Comparison of ENCODE assay signal across 1 cellular context in the genomic region with DNA sequence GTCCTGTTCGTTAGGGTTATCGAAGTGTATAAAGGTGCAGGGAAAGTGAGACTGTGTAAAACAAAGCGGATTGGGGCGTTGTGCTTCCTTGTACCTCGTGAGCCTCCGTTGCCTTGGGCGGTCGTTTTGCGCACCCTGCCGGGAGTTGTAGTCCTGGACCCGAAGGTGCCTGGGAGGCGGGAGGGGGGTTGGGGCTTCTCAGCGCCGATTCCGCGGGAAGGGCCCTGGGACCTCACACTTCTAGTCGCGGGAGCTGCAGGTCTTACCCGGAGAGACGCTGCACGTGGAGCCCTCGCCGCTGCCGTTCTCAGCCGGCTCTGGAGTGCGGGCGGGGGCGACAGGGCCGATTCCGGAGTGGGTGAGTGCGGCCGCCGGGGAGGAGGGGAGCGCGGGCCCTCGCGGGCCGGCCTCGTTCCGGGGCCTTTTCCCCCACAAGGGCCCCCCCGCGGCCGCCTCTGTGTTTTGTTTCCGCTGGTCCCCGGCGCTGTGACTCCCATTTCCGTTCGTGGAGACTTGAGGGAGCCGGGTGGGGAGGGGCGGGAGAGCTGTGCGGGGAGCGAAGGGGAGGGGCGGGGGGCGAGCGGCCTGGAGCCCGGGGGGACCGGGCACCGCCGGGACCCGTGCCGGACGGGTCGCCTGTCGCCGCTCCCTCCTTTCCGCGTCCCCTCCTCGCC.
TF ChIP-seq lines count a peak whose summit lies in the region.

No MANE protein-coding gene starts in this region.

TF ChIP-seq in K562, 482 proteins besides CTCF, POLR2A, EP300 and RAD21 (continued from another document and continues in another):
- TF ChIP-seq TOE1 (IDR thresholded peaks at IDR 0.05; ENCODE audit: borderline replicate concordance) (peak; percentile 93), TOE1 (CRISPR knock-in tag; IDR thresholded peaks at IDR 0.05; ENCODE audit: borderline replicate concordance, low read depth) (no peak), SIN3B (IDR thresholded peaks at IDR 0.05; ENCODE audit: low read depth) (peak; percentile 1; the same call in 1 of the 2 replicates), ETV6 (IDR thresholded peaks at IDR 0.05; ENCODE audit: borderline replicate concordance in 1 of 2, low read depth in 2 of 2, low read length in 1 of 2) (no peak), ETV6 (CRISPR knock-in tag; IDR thresholded peaks at IDR 0.05; ENCODE audit: borderline replicate concordance) (no peak), EWSR1 (IDR thresholded peaks at IDR 0.05; ENCODE audit: borderline replicate concordance, low read depth, partially characterized antibody) (no peak), POLR2B (IDR thresholded peaks at IDR 0.05; ENCODE audit: low read depth, partially characterized antibody) (peak; percentile 45), MAFG (tag; conservative IDR thresholded peaks at IDR 0.05) (no peak), NR2F6 (CRISPR knock-in tag; IDR thresholded peaks at IDR 0.05) (no peak), NRF1 (conservative IDR thresholded peaks at IDR 0.05 in 1 of 2, IDR thresholded peaks at IDR 0.05 in 1 of 2) (no peak), ERF (CRISPR knock-in tag; IDR thresholded peaks at IDR 0.05) (peak; percentile 44; the same call in 1 of the 2 replicates), ZNF384 (IDR thresholded peaks at IDR 0.05; ENCODE audit: low read depth, low read length) (no peak), NR4A1 (CRISPR knock-in tag; IDR thresholded peaks at IDR 0.05) (no peak), NR4A1 (tag; IDR thresholded peaks at IDR 0.05) (peak; percentile 66; the same call in 1 of the 2 replicates), RB1 (IDR thresholded peaks at IDR 0.05; ENCODE audit: low read depth) (peak; percentile 61; the same call in 1 of the 2 replicates), KLF13 (tag; IDR thresholded peaks at IDR 0.05; ENCODE audit: borderline replicate concordance, low read depth) (peak; percentile 76), RAD51 (IDR thresholded peaks at IDR 0.05; ENCODE audit: borderline replicate concordance, low read depth) (no peak), SP1 (CRISPR knock-in tag; IDR thresholded peaks at IDR 0.05) (peak; percentile 22; the same call in 1 of the 2 replicates), GTF2A2 (tag; IDR thresholded peaks at IDR 0.05) (0 out of 2 replicates have a peak, but pooled peaks have one; percentile 12), ARNT (IDR thresholded peaks at IDR 0.05) (peak in 1 of 2 experiments; percentile 79; a peak in 2 of 4 replicates), L3MBTL2 (IDR thresholded peaks at IDR 0.05) (peak; percentile 81), ZNF644 (tag; IDR thresholded peaks at IDR 0.05; ENCODE audit: low read depth) (0 out of 2 replicates have a peak, but pooled peaks have one; percentile 7), TAF7 (tag; IDR thresholded peaks at IDR 0.05) (peak; percentile 41; the same call in 1 of the 2 replicates), TRIM28 (IDR thresholded peaks at IDR 0.05) (0 out of 2 replicates have a peak, but pooled peaks have one; percentile 40), JUN (IDR thresholded peaks at IDR 0.05; ENCODE audit: borderline replicate concordance, low read depth, low read length) (no peak), JUN (CRISPR knock-in tag; IDR thresholded peaks at IDR 0.05; ENCODE audit: borderline replicate concordance) (no peak), MTF1 (CRISPR knock-in tag; IDR thresholded peaks at IDR 0.05; ENCODE audit: borderline replicate concordance) (no peak), TAF1 (IDR thresholded peaks at IDR 0.05; ENCODE audit: control insufficient read depth, extremely low read depth, insufficient read depth, low read length, severe bottlenecking) (peak; percentile 70), ZNF77 (CRISPR knock-in tag; IDR thresholded peaks at IDR 0.05) (no peak), ELF2 (CRISPR knock-in tag; IDR thresholded peaks at IDR 0.05) (no peak), ZKSCAN8 (CRISPR knock-in tag; IDR thresholded peaks at IDR 0.05) (no peak), CHD1 (IDR thresholded peaks at IDR 0.05; ENCODE audit: low read length) (peak; percentile 64), STAT5A (IDR thresholded peaks at IDR 0.05; ENCODE audit: borderline replicate concordance, low read length) (no peak), JUNB (CRISPR knock-in tag; conservative IDR thresholded peaks at IDR 0.05) (no peak), ZNF232 (CRISPR knock-in tag; IDR thresholded peaks at IDR 0.05) (no peak), IFI16 (CRISPR knock-in tag; IDR thresholded peaks at IDR 0.05) (no peak), MED1 (CRISPR knock-in tag; IDR thresholded peaks at IDR 0.05; ENCODE audit: borderline replicate concordance) (no peak), ATF7 (IDR thresholded peaks at IDR 0.05) (peak; percentile 65; the same call in 1 of the 2 replicates), SMAD3 (CRISPR knock-in tag; conservative IDR thresholded peaks at IDR 0.05) (0 out of 2 replicates have a peak, but pooled peaks have one; percentile 28), RHOXF2B (CRISPR knock-in tag; conservative IDR thresholded peaks at IDR 0.05) (no peak), ESRRA (IDR thresholded peaks at IDR 0.05; ENCODE audit: borderline replicate concordance, low read depth) (no peak), PTBP1 (IDR thresholded peaks at IDR 0.05; ENCODE audit: low read depth, low read length) (0 out of 2 replicates have a peak, but pooled peaks have one; percentile 50), ZNF354B (CRISPR knock-in tag; IDR thresholded peaks at IDR 0.05) (no peak), GATAD2A (IDR thresholded peaks at IDR 0.05) (no peak), MCM7 (IDR thresholded peaks at IDR 0.05) (no peak), FOXK2 (conservative IDR thresholded peaks at IDR 0.05 in 1 of 2, IDR thresholded peaks at IDR 0.05 in 1 of 2; ENCODE audit: low read depth in 2 of 2) (peak in 1 of 2 experiments; percentile 59; a peak in 2 of 4 replicates)
- TF ChIP-seq, protein P1, sequence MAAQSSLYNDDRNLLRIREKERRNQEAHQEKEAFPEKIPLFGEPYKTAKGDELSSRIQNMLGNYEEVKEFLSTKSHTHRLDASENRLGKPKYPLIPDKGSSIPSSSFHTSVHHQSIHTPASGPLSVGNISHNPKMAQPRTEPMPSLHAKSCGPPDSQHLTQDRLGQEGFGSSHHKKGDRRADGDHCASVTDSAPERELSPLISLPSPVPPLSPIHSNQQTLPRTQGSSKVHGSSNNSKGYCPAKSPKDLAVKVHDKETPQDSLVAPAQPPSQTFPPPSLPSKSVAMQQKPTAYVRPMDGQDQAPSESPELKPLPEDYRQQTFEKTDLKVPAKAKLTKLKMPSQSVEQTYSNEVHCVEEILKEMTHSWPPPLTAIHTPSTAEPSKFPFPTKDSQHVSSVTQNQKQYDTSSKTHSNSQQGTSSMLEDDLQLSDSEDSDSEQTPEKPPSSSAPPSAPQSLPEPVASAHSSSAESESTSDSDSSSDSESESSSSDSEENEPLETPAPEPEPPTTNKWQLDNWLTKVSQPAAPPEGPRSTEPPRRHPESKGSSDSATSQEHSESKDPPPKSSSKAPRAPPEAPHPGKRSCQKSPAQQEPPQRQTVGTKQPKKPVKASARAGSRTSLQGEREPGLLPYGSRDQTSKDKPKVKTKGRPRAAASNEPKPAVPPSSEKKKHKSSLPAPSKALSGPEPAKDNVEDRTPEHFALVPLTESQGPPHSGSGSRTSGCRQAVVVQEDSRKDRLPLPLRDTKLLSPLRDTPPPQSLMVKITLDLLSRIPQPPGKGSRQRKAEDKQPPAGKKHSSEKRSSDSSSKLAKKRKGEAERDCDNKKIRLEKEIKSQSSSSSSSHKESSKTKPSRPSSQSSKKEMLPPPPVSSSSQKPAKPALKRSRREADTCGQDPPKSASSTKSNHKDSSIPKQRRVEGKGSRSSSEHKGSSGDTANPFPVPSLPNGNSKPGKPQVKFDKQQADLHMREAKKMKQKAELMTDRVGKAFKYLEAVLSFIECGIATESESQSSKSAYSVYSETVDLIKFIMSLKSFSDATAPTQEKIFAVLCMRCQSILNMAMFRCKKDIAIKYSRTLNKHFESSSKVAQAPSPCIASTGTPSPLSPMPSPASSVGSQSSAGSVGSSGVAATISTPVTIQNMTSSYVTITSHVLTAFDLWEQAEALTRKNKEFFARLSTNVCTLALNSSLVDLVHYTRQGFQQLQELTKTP (IDR thresholded peaks at IDR 0.05; ENCODE audit: low read depth in 1 of 2, partially characterized antibody in 2 of 2), result peak in 1 of 2 experiments; percentile 92
- TF ChIP-seq, protein P2, sequence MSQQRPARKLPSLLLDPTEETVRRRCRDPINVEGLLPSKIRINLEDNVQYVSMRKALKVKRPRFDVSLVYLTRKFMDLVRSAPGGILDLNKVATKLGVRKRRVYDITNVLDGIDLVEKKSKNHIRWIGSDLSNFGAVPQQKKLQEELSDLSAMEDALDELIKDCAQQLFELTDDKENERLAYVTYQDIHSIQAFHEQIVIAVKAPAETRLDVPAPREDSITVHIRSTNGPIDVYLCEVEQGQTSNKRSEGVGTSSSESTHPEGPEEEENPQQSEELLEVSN (IDR thresholded peaks at IDR 0.05; ENCODE audit: borderline replicate concordance in 1 of 2, extremely low read depth in 1 of 2, insufficient read depth in 1 of 2, insufficient read length in 1 of 2, low read depth in 1 of 2, low read length in 1 of 2, poor library complexity in 1 of 2, severe bottlenecking in 1 of 2), result peak; percentile 71 to 72
- TF ChIP-seq, protein P3, sequence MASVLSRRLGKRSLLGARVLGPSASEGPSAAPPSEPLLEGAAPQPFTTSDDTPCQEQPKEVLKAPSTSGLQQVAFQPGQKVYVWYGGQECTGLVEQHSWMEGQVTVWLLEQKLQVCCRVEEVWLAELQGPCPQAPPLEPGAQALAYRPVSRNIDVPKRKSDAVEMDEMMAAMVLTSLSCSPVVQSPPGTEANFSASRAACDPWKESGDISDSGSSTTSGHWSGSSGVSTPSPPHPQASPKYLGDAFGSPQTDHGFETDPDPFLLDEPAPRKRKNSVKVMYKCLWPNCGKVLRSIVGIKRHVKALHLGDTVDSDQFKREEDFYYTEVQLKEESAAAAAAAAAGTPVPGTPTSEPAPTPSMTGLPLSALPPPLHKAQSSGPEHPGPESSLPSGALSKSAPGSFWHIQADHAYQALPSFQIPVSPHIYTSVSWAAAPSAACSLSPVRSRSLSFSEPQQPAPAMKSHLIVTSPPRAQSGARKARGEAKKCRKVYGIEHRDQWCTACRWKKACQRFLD (CRISPR knock-in tag; IDR thresholded peaks at IDR 0.05), result peak; percentile 67; the same call in 1 of the 2 replicates
- TF ChIP-seq, protein P4, sequence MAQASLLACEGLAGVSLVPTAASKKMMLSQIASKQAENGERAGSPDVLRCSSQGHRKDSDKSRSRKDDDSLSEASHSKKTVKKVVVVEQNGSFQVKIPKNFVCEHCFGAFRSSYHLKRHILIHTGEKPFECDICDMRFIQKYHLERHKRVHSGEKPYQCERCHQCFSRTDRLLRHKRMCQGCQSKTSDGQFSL (CRISPR knock-in tag; IDR thresholded peaks at IDR 0.05), result no peak
- TF ChIP-seq, protein P4 (tag; IDR thresholded peaks at IDR 0.05), result peak in 1 of 2 experiments; percentile 90; a peak in 2 of 4 replicates
- TF ChIP-seq, protein P5, sequence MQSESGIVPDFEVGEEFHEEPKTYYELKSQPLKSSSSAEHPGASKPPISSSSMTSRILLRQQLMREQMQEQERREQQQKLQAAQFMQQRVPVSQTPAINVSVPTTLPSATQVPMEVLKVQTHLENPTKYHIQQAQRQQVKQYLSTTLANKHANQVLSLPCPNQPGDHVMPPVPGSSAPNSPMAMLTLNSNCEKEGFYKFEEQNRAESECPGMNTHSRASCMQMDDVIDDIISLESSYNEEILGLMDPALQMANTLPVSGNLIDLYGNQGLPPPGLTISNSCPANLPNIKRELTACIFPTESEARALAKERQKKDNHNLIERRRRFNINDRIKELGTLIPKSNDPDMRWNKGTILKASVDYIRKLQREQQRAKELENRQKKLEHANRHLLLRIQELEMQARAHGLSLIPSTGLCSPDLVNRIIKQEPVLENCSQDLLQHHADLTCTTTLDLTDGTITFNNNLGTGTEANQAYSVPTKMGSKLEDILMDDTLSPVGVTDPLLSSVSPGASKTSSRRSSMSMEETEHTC (IDR thresholded peaks at IDR 0.05), result no peak; the same call in 1 of the 2 replicates
- TF ChIP-seq, protein P6, sequence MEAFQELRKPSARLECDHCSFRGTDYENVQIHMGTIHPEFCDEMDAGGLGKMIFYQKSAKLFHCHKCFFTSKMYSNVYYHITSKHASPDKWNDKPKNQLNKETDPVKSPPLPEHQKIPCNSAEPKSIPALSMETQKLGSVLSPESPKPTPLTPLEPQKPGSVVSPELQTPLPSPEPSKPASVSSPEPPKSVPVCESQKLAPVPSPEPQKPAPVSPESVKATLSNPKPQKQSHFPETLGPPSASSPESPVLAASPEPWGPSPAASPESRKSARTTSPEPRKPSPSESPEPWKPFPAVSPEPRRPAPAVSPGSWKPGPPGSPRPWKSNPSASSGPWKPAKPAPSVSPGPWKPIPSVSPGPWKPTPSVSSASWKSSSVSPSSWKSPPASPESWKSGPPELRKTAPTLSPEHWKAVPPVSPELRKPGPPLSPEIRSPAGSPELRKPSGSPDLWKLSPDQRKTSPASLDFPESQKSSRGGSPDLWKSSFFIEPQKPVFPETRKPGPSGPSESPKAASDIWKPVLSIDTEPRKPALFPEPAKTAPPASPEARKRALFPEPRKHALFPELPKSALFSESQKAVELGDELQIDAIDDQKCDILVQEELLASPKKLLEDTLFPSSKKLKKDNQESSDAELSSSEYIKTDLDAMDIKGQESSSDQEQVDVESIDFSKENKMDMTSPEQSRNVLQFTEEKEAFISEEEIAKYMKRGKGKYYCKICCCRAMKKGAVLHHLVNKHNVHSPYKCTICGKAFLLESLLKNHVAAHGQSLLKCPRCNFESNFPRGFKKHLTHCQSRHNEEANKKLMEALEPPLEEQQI (IDR thresholded peaks at IDR 0.05), result peak; percentile 71
- TF ChIP-seq, protein P7, sequence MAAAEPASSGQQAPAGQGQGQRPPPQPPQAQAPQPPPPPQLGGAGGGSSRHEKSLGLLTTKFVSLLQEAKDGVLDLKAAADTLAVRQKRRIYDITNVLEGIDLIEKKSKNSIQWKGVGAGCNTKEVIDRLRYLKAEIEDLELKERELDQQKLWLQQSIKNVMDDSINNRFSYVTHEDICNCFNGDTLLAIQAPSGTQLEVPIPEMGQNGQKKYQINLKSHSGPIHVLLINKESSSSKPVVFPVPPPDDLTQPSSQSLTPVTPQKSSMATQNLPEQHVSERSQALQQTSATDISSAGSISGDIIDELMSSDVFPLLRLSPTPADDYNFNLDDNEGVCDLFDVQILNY (CRISPR knock-in tag; IDR thresholded peaks at IDR 0.05), result no peak
- TF ChIP-seq, protein P8, sequence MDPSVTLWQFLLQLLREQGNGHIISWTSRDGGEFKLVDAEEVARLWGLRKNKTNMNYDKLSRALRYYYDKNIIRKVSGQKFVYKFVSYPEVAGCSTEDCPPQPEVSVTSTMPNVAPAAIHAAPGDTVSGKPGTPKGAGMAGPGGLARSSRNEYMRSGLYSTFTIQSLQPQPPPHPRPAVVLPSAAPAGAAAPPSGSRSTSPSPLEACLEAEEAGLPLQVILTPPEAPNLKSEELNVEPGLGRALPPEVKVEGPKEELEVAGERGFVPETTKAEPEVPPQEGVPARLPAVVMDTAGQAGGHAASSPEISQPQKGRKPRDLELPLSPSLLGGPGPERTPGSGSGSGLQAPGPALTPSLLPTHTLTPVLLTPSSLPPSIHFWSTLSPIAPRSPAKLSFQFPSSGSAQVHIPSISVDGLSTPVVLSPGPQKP (CRISPR knock-in tag; IDR thresholded peaks at IDR 0.05), result no peak
